Comparison of ENCODE assay signal across 15 cellular contexts in the genomic region with DNA sequence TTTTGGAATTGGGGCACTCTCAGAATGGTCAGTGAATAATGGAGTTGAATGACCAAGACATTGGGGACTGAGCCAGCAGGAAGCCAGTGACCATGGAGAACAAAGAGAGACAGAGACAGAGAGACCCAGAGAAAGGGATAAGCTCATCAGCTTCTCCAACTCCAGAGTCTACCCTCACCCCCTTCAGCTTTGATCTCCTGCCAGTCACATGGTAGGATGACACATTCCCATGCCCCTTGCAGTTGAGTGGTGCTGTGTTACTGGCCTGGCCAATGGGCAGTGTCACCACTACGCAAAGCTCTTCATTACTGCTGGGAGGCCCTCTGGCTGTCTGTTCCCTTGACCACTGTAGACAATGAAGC.
DNase-seq lines count a peak whose midpoint lies in the region; ATAC-seq and TF ChIP-seq lines count a peak whose summit lies in the region.
"Had no signal": no experiment of that assay in that cellular context is flagged by ENCODE, and none has a peak within 500 bp of the region (broad histone marks: within the 10 kb centered on the region; RNA-seq: fewer than 3 reads in every experiment).

No MANE protein-coding gene starts in this region.

- H3K4me1 ChIP-seq in upper lobe of right lung: no peaks in the 10 kb centered on the region

- no peak overlapping the region for H3K4me3 ChIP-seq in upper lobe of right lung
- H3K4me3 ChIP-seq: K562 had no signal

- DNase-seq in NCI-H2196 treated with DMSO at 0.1 percent for 48 hours (lab: John Stamatoyannopoulos, UW; ENCODE audit: unreplicated experiment) (peak; percentile 66), globus pallidus (ENCODE audit: low spot score) (peak; percentile 80), nucleus accumbens (lab: John Stamatoyannopoulos, UW) (peak in 42 of 56 donors; percentile 7 to 82 (median 52)), NCI-H446 (lab: John Stamatoyannopoulos, UW) (no peak), upper lobe of right lung (no peak), NCI-H526 treated with DMSO at 0.1 percent for 48 hours (lab: John Stamatoyannopoulos, UW) (no peak)
- DNase-seq: COR-L47, DMS 273 treated with DMSO at 0.1 percent for 48 hours, DND-41, NCI-H187, NCI-H2171, NCI-H748 treated with DMSO at 0.1 percent for 48 hours had no signal

- H3K9me3 ChIP-seq in upper lobe of right lung: no peaks in the 10 kb centered on the region

- no peak overlapping the region for H3K27ac ChIP-seq in upper lobe of right lung

- no peaks in the 10 kb centered on the region for H3K36me3 ChIP-seq in upper lobe of right lung

- ATAC-seq in SK-N-SH treated with all-trans-retinoic acid at 6 μM for 48 hours (no peak), upper lobe of right lung (no peak)
- ATAC-seq: K562, Right ventricle myocardium inferior had no signal

- intact Hi-C loops in upper lobe of right lung (cut with DNase I): no loop called here

- TF ChIP-seq CTCF in upper lobe of right lung (IDR thresholded peaks at IDR 0.05): no peak

- no peaks in the 10 kb centered on the region for H3K27me3 ChIP-seq in upper lobe of right lung

TF ChIP-seq in SK-N-SH treated with all-trans-retinoic acid at 6 μM for 48 hours, 23 proteins besides CTCF, POLR2A, EP300 and RAD21:
- TF ChIP-seq, protein P1, sequence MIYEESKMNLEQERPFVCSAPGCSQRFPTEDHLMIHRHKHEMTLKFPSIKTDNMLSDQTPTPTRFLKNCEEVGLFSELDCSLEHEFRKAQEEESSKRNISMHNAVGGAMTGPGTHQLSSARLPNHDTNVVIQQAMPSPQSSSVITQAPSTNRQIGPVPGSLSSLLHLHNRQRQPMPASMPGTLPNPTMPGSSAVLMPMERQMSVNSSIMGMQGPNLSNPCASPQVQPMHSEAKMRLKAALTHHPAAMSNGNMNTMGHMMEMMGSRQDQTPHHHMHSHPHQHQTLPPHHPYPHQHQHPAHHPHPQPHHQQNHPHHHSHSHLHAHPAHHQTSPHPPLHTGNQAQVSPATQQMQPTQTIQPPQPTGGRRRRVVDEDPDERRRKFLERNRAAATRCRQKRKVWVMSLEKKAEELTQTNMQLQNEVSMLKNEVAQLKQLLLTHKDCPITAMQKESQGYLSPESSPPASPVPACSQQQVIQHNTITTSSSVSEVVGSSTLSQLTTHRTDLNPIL (CRISPR knock-in tag; IDR thresholded peaks at IDR 0.05; ENCODE audit: low read depth): no peak
- TF ChIP-seq RARB (CRISPR knock-in tag; IDR thresholded peaks at IDR 0.05) (no peak), ESRRG (CRISPR knock-in tag; IDR thresholded peaks at IDR 0.05) (no peak), ZNF70 (CRISPR knock-in tag; IDR thresholded peaks at IDR 0.05) (no peak), GLIS3 (CRISPR knock-in tag; IDR thresholded peaks at IDR 0.05) (no peak), PPARA (CRISPR knock-in tag; IDR thresholded peaks at IDR 0.05; ENCODE audit: borderline replicate concordance) (no peak), ARNTL (CRISPR knock-in tag; IDR thresholded peaks at IDR 0.05; ENCODE audit: borderline replicate concordance, low read depth) (no peak), TCF4 (CRISPR knock-in tag; IDR thresholded peaks at IDR 0.05; ENCODE audit: borderline replicate concordance) (no peak), OSR1 (CRISPR knock-in tag; IDR thresholded peaks at IDR 0.05) (no peak), ZFP30 (CRISPR knock-in tag; IDR thresholded peaks at IDR 0.05) (no peak), ZNF565 (CRISPR knock-in tag; conservative IDR thresholded peaks at IDR 0.05; ENCODE audit: low read depth) (no peak), ZC3H10 (CRISPR knock-in tag; IDR thresholded peaks at IDR 0.05) (no peak), ZNF8 (CRISPR knock-in tag; IDR thresholded peaks at IDR 0.05) (no peak), TOX (CRISPR knock-in tag; IDR thresholded peaks at IDR 0.05; ENCODE audit: borderline replicate concordance) (no peak), ISL1 (CRISPR knock-in tag; IDR thresholded peaks at IDR 0.05) (no peak)
- TF ChIP-seq, protein P2, sequence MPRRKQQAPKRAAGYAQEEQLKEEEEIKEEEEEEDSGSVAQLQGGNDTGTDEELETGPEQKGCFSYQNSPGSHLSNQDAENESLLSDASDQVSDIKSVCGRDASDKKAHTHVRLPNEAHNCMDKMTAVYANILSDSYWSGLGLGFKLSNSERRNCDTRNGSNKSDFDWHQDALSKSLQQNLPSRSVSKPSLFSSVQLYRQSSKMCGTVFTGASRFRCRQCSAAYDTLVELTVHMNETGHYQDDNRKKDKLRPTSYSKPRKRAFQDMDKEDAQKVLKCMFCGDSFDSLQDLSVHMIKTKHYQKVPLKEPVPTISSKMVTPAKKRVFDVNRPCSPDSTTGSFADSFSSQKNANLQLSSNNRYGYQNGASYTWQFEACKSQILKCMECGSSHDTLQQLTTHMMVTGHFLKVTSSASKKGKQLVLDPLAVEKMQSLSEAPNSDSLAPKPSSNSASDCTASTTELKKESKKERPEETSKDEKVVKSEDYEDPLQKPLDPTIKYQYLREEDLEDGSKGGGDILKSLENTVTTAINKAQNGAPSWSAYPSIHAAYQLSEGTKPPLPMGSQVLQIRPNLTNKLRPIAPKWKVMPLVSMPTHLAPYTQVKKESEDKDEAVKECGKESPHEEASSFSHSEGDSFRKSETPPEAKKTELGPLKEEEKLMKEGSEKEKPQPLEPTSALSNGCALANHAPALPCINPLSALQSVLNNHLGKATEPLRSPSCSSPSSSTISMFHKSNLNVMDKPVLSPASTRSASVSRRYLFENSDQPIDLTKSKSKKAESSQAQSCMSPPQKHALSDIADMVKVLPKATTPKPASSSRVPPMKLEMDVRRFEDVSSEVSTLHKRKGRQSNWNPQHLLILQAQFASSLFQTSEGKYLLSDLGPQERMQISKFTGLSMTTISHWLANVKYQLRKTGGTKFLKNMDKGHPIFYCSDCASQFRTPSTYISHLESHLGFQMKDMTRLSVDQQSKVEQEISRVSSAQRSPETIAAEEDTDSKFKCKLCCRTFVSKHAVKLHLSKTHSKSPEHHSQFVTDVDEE (CRISPR knock-in tag; IDR thresholded peaks at IDR 0.05): no peak
- TF ChIP-seq, protein P3, sequence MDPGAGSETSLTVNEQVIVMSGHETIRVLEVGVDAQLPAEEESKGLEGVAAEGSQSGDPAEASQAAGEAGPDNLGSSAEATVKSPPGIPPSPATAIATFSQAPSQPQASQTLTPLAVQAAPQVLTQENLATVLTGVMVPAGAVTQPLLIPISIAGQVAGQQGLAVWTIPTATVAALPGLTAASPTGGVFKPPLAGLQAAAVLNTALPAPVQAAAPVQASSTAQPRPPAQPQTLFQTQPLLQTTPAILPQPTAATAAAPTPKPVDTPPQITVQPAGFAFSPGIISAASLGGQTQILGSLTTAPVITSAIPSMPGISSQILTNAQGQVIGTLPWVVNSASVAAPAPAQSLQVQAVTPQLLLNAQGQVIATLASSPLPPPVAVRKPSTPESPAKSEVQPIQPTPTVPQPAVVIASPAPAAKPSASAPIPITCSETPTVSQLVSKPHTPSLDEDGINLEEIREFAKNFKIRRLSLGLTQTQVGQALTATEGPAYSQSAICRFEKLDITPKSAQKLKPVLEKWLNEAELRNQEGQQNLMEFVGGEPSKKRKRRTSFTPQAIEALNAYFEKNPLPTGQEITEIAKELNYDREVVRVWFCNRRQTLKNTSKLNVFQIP (CRISPR knock-in tag; IDR thresholded peaks at IDR 0.05; ENCODE audit: borderline replicate concordance, low read depth): no peak
- TF ChIP-seq, protein P4, sequence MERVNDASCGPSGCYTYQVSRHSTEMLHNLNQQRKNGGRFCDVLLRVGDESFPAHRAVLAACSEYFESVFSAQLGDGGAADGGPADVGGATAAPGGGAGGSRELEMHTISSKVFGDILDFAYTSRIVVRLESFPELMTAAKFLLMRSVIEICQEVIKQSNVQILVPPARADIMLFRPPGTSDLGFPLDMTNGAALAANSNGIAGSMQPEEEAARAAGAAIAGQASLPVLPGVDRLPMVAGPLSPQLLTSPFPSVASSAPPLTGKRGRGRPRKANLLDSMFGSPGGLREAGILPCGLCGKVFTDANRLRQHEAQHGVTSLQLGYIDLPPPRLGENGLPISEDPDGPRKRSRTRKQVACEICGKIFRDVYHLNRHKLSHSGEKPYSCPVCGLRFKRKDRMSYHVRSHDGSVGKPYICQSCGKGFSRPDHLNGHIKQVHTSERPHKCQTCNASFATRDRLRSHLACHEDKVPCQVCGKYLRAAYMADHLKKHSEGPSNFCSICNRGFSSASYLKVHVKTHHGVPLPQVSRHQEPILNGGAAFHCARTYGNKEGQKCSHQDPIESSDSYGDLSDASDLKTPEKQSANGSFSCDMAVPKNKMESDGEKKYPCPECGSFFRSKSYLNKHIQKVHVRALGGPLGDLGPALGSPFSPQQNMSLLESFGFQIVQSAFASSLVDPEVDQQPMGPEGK (CRISPR knock-in tag; IDR thresholded peaks at IDR 0.05; ENCODE audit: borderline replicate concordance): no peak

Comparison
In these comparisons a context has a peak if more than half of its experiments do, and no peak if none do; other contexts are left out.
1. DNase-seq: peak in NCI-H2196 treated with DMSO at 0.1 percent for 48 hours (single experiment), globus pallidus (single experiment) and nucleus accumbens (42 of 56); none in NCI-H446 (0 of 2), upper lobe of right lung (single experiment) and NCI-H526 treated with DMSO at 0.1 percent for 48 hours (single experiment).